In genomic region chr1:40399984-40400704, GRCh38 we compare ENCODE assay signal across 9 cellular contexts. TPM values are rescaled to one million over a fixed set of nuclear protein-coding genes. Genes with fewer than 3 reads are reported as not detected.
A peak's percentile ranks its signal among the peaks of the same experiment; 100 is the strongest.
DNase-seq lines count a peak whose midpoint lies in the region; ATAC-seq and TF ChIP-seq lines count a peak whose summit lies in the region.
"Had no signal": no experiment of that assay in that cellular context is flagged by ENCODE, and none has a peak within 500 bp of the region (broad histone marks: within the 10 kb centered on the region; RNA-seq: fewer than 3 reads in every experiment).

No MANE protein-coding gene starts in this region.

- WGBS in ovary, 3 donors: 74 to 85% (median 83%) methylated on average over 4 of the region's 4 CpGs

- H3K36me3 ChIP-seq in CD8-positive, alpha-beta memory T cell (ENCODE audit: insufficient read depth, low read length): no peaks in the 10 kb centered on the region
- H3K36me3 ChIP-seq in ovary: no peaks in the 10 kb centered on the region

- DNase-seq in CD8-positive, alpha-beta memory T cell: no peak
- peak; percentile 46 for DNase-seq in germinal center (ENCODE audit: low spot score)
- DNase-seq in NCI-H2081 (lab: John Stamatoyannopoulos, UW): no peak
- no peak for DNase-seq in RKO (ENCODE audit: low spot score)
- DNase-seq in ovary: no peak
- no peak for DNase-seq in NCI-H510A treated with DMSO at 0.1 percent for 48 hours (lab: John Stamatoyannopoulos, UW)
- DNase-seq: stimulated activated CD4-positive, alpha-beta T cell treated with anti-CD3 and anti-CD28 coated beads, Interleukin-4, amount 100 ng/mL, for 24 hours had no signal

- no peaks in the 10 kb centered on the region for H3K27me3 ChIP-seq in CD8-positive, alpha-beta memory T cell (ENCODE audit: insufficient read depth, low read length, poor library complexity, severe bottlenecking)
- H3K27me3 ChIP-seq in ovary: no peaks in the 10 kb centered on the region

- peak overlapping the region; percentile 22 for H3K4me3 ChIP-seq in CD8-positive, alpha-beta memory T cell (ENCODE audit: low read length)
- H3K4me3 ChIP-seq in ovary: no peak overlapping the region

- no peak overlapping the region for H3K27ac ChIP-seq in CD8-positive, alpha-beta memory T cell (ENCODE audit: low read depth, low read length)
- no peak overlapping the region for H3K27ac ChIP-seq in ovary

- peaks cover 84 to 97% (median 95%) of the 10 kb centered on the region in 3 donors for H3K4me1 Mint-ChIP-seq in CD8-positive, alpha-beta memory T cell

- H3K9me3 ChIP-seq in CD8-positive, alpha-beta memory T cell (ENCODE audit: low read length): no peaks in the 10 kb centered on the region
- no peaks in the 10 kb centered on the region for H3K9me3 ChIP-seq in ovary

- intact Hi-C loops in ovary (cut with DNase I): loop anchor here in 3 of 4 donors (5.0 to 10.0 kb wide), 3 partner anchors 55 to 255 kb away; no protein-coding TSS in a partner anchor

- H3K36me3 Mint-ChIP-seq in CD8-positive, alpha-beta memory T cell: peaks cover 0 to 28% (median 6%) of the 10 kb centered on the region in 3 donors

- TF ChIP-seq EP300 in ovary (IDR thresholded peaks at IDR 0.05): no peak

- TF ChIP-seq CTCF in ovary (IDR thresholded peaks at IDR 0.05): no peak

- no peaks in the 10 kb centered on the region for H3K27me3 Mint-ChIP-seq in CD8-positive, alpha-beta memory T cell

- CTCF ChIA-PET in CD8-positive, alpha-beta memory T cell (lab: Charles Lee): interaction anchor here (0.8 to 3.2 kb wide), 7 partner anchors 9 to 247 kb away, joined by 3 to 19 read pairs (median 7); no protein-coding TSS in a partner anchor

- no peaks in the 10 kb centered on the region for H3K9me3 Mint-ChIP-seq in CD8-positive, alpha-beta memory T cell

- TF ChIP-seq POLR2A in ovary (IDR thresholded peaks at IDR 0.05): no peak

- peaks cover 96% of the 10 kb centered on the region for H3K4me1 ChIP-seq in CD8-positive, alpha-beta memory T cell (ENCODE audit: insufficient read depth, low read length)
- H3K4me1 ChIP-seq in ovary (ENCODE audit: insufficient read depth): no peaks in the 10 kb centered on the region

- POLR2A ChIA-PET in CD8-positive, alpha-beta memory T cell (lab: Charles Lee): interaction anchor here (0.6 to 1.1 kb wide), 3 partner anchors 12 to 235 kb away, joined by 3 to 6 read pairs (median 4); no protein-coding TSS in a partner anchor

- peak overlapping the region in 6 of 7 donors; percentile 3 to 71 (median 42) for H3K4me3 Mint-ChIP-seq in CD8-positive, alpha-beta memory T cell

- peak; percentile 75 for ATAC-seq in GM19395 (IDR thresholded peaks at IDR 0.05; ENCODE audit: unreplicated experiment)
- peak; percentile 67 for ATAC-seq in HG03565 (IDR thresholded peaks at IDR 0.05; ENCODE audit: unreplicated experiment)

- peak overlapping the region; percentile 55 to 91 (median 74) for H3K27ac Mint-ChIP-seq in CD8-positive, alpha-beta memory T cell

RNA-seq across cellular contexts. Expression of gene SMAP2, which starts 26.6 kb away (rescaled TPM):
- 100 to 1,000 TPM; 144 to 146 TPM for total RNA-seq in CD8-positive, alpha-beta memory T cell
- polyA plus RNA-seq in CD8-positive, alpha-beta memory T cell: 340 TPM
- 10 to 100 TPM; 11.6 to 25.7 (median 15.4) TPM for total RNA-seq in ovary
- 10 to 100 TPM; 10.7 to 72.0 TPM for polyA plus RNA-seq in ovary

RNA-seq across cellular contexts. Expression of gene ZFP69B, which starts 50.1 kb away (rescaled TPM):
- 1 to 10 TPM; 5.6 to 5.9 TPM for total RNA-seq in CD8-positive, alpha-beta memory T cell
- polyA plus RNA-seq in CD8-positive, alpha-beta memory T cell: 2.3 TPM
- 1 to 10 TPM in 5 of 7 donors, under 1 TPM in 2; 0.60 to 3.4 (median 1.2) TPM for total RNA-seq in ovary
- 1 to 10 TPM in 1 of 2 donors, under 1 TPM in 1; 0.64 to 1.5 TPM for polyA plus RNA-seq in ovary

Comparison
In these comparisons a context has a peak if more than half of its experiments do, and no peak if none do; other contexts are left out.
1. RNA of gene SMAP2, which starts 26.6 kb away (total RNA-seq): 144 to 146 TPM in CD8-positive, alpha-beta memory T cell; 11.6 to 25.7 TPM in ovary; every median in the first group is over 4 times any median in the second.